ENCODE assay signal across 9 cellular contexts in the genomic region with DNA sequence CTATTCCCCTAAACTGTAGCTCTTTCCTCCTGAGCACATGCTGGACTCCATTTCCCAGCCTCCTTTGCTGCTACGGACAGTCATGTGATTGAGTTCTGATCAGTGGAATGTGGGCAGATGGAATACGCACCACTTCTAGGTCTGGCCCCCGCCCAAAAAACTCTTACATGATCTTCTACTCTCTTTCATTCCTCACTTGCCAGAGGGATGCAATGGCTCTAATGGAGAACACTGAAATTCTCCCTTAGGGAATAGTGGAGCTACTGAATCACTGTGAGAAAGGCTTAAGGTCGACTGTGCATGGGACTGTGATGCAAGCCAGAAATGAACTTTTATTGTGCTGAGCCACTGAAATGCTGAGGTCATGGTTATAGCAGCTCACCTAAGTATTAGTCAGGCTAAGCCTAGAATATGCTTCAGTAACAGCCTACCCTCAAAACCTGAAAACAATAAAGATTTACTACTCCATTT. TPM values are rescaled to one million over a fixed set of nuclear protein-coding genes. Genes with fewer than 3 reads are reported as not detected.
DNase-seq lines count a peak whose midpoint lies in the region; ATAC-seq and TF ChIP-seq lines count a peak whose summit lies in the region.
"Had no signal": no experiment of that assay in that cellular context is flagged by ENCODE, and none has a peak within 500 bp of the region (broad histone marks: within the 10 kb centered on the region; RNA-seq: fewer than 3 reads in every experiment).

No MANE protein-coding gene starts in this region.

- peaks cover 8% of the 10 kb centered on the region for H3K4me1 Mint-ChIP-seq in activated CD4-positive, alpha-beta memory T cell treated with anti-CD3 and anti-CD28 coated beads, Interleukin-2, amount 10 ng/mL, durations not matched to agents 7 days and 5 days
- H3K4me1 Mint-ChIP-seq: B cell had no signal

- 40 to 52% methylated on average over 2 to 4 of the region's 4 CpGs for WGBS in transverse colon (ENCODE audit: low coverage in 1 of 2), 2 donors

- H3K4me1 ChIP-seq in adipocyte (ENCODE audit: control insufficient read depth, insufficient read depth, low read length) = peaks cover 4% of the 10 kb centered on the region
- H3K4me1 ChIP-seq in transverse colon = no peaks in the 10 kb centered on the region

- H3K27me3 ChIP-seq in adipocyte (replicated peaks; ENCODE audit: control insufficient read depth, insufficient read depth, low read length) (no peaks in the 10 kb centered on the region), transverse colon (no peaks in the 10 kb centered on the region)

- POLR2A ChIA-PET in activated CD4-positive, alpha-beta memory T cell treated with anti-CD3 and anti-CD28 coated beads, Interleukin-2, amount 10 ng/mL, durations not matched to agents 7 days and 5 days (lab: Charles Lee) = no interaction called here

- ATAC-seq in HG03196 (IDR thresholded peaks at IDR 0.05; ENCODE audit: unreplicated experiment) = no peak

- no peak for TF ChIP-seq POLR2A in transverse colon (IDR thresholded peaks at IDR 0.05)

- H3K36me3 Mint-ChIP-seq in activated CD4-positive, alpha-beta memory T cell treated with anti-CD3 and anti-CD28 coated beads, Interleukin-2, amount 10 ng/mL, durations not matched to agents 7 days and 5 days (ENCODE audit: low read depth) = no peaks in the 10 kb centered on the region

- H3K9ac ChIP-seq in adipocyte (ENCODE audit: low read length) = no peak overlapping the region

- peaks cover 21% of the 10 kb centered on the region for H3K27me3 Mint-ChIP-seq in activated CD4-positive, alpha-beta memory T cell treated with anti-CD3 and anti-CD28 coated beads, Interleukin-2, amount 10 ng/mL, durations not matched to agents 7 days and 5 days

- no peaks in the 10 kb centered on the region for H3K9me3 Mint-ChIP-seq in activated CD4-positive, alpha-beta memory T cell treated with anti-CD3 and anti-CD28 coated beads, Interleukin-2, amount 10 ng/mL, durations not matched to agents 7 days and 5 days

- no peak overlapping the region for H3K27ac Mint-ChIP-seq in activated CD4-positive, alpha-beta memory T cell treated with anti-CD3 and anti-CD28 coated beads, Interleukin-2, amount 10 ng/mL, durations not matched to agents 7 days and 5 days
- H3K27ac Mint-ChIP-seq: B cell had no signal

- H3K9me3 ChIP-seq in adipocyte (ENCODE audit: control insufficient read depth, low read length) (peaks cover 5% of the 10 kb centered on the region), transverse colon (no peaks in the 10 kb centered on the region)

- no peak for TF ChIP-seq CTCF in transverse colon (IDR thresholded peaks at IDR 0.05)

- DNase-seq in NCI-H2196 (lab: John Stamatoyannopoulos, UW; ENCODE audit: unreplicated experiment) (peak; percentile 6), NCI-H2196 treated with DMSO at 0.1 percent for 48 hours (lab: John Stamatoyannopoulos, UW; ENCODE audit: unreplicated experiment) (no peak), adipocyte (ENCODE audit: low read depth) (peak; percentile 64), iPS DF 19.7 (ENCODE audit: low read depth, low spot score) (peak; percentile 40), transverse colon (peak; percentile 16), COLO829 (ENCODE audit: low spot score) (no peak)
- DNase-seq in activated CD4-positive, alpha-beta memory T cell treated with anti-CD3 and anti-CD28 coated beads, Interleukin-2, amount 10 ng/mL, durations not matched to agents 7 days and 5 days = no peak

- H3K27ac ChIP-seq in transverse colon = no peak overlapping the region

- intact Hi-C loops in transverse colon (cut with DNase I; ENCODE audit: low total_unique reads) = no loop called here

- no peak for TF ChIP-seq EP300 in transverse colon (IDR thresholded peaks at IDR 0.05; ENCODE audit: low read depth)

- in situ Hi-C loops in transverse colon (cut with MboI; ENCODE audit: low pct_ligation_motif_present in 1 of 4, low pct_unique_long_range_greater_than_20kb in 1 of 4, low sequenced_read_pairs in 3 of 4) = no loop called here

- H3K36me3 ChIP-seq in adipocyte (ENCODE audit: control insufficient read depth, insufficient read depth, low read length, severe bottlenecking) (no peaks in the 10 kb centered on the region), transverse colon (no peaks in the 10 kb centered on the region)

- H3K4me3 Mint-ChIP-seq in activated CD4-positive, alpha-beta memory T cell treated with anti-CD3 and anti-CD28 coated beads, Interleukin-2, amount 10 ng/mL, durations not matched to agents 7 days and 5 days = no peak overlapping the region
- H3K4me3 Mint-ChIP-seq: B cell had no signal

- H3K4me3 ChIP-seq in adipocyte (ENCODE audit: low read length) = no peak overlapping the region
- no peak overlapping the region for H3K4me3 ChIP-seq in transverse colon

- CTCF ChIA-PET in activated CD4-positive, alpha-beta memory T cell treated with anti-CD3 and anti-CD28 coated beads, Interleukin-2, amount 10 ng/mL, durations not matched to agents 7 days and 5 days (lab: Charles Lee) = interaction anchor here (0.9 kb wide), 1 partner anchor 10 kb away, joined by 5 read pairs; no protein-coding TSS in a partner anchor

RNA-seq across cellular contexts. Expression of gene TMED2, which starts 13.0 kb away (rescaled TPM):
- total RNA-seq in transverse colon = 100 to 1,000 TPM in 2 of 4 donors, 10 to 100 TPM in 2; 62.9 to 138 (median 96.6) TPM
- 100 to 1,000 TPM; 166 to 167 TPM for total RNA-seq in activated CD4-positive, alpha-beta memory T cell treated with anti-CD3 and anti-CD28 coated beads, Interleukin-2, amount 10 ng/mL, durations not matched to agents 7 days and 5 days

RNA-seq across cellular contexts. Expression of gene DDX55, which starts 30.5 kb away (rescaled TPM):
- total RNA-seq in transverse colon = 10 to 100 TPM; 14.2 to 35.2 (median 25.1) TPM
- 10 to 100 TPM; 26.8 to 26.9 TPM for total RNA-seq in activated CD4-positive, alpha-beta memory T cell treated with anti-CD3 and anti-CD28 coated beads, Interleukin-2, amount 10 ng/mL, durations not matched to agents 7 days and 5 days

RNA-seq across cellular contexts. Expression of gene RILPL1, which starts 37.9 kb away (rescaled TPM):
- 1 to 10 TPM; 1.6 to 6.7 (median 5.0) TPM for total RNA-seq in transverse colon
- total RNA-seq in activated CD4-positive, alpha-beta memory T cell treated with anti-CD3 and anti-CD28 coated beads, Interleukin-2, amount 10 ng/mL, durations not matched to agents 7 days and 5 days = 1 to 10 TPM; 1.8 to 2.0 TPM

Comparison
In these comparisons a context has a peak if more than half of its experiments do, and no peak if none do; other contexts are left out.
1. DNase-seq: peak in NCI-H2196 (single experiment), adipocyte (single experiment), iPS DF 19.7 (single experiment) and transverse colon (single experiment); none in NCI-H2196 treated with DMSO at 0.1 percent for 48 hours (single experiment), COLO829 (single experiment) and activated CD4-positive, alpha-beta memory T cell treated with anti-CD3 and anti-CD28 coated beads, Interleukin-2, amount 10 ng/mL, durations not matched to agents 7 days and 5 days (single experiment).